8 cellular contexts compared by ENCODE assay signal in genomic region chr16:30091474-30092372, GRCh38.
DNase-seq lines count a peak whose midpoint lies in the region; ATAC-seq lines count a peak whose summit lies in the region.

Gene TBX6 (minus strand): TSS chr16:30091924. CDS start chr16:30091193, 731 bp downstream.

- ATAC-seq in GM19035 (IDR thresholded peaks at IDR 0.05; ENCODE audit: unreplicated experiment) = peak; percentile 61
- ATAC-seq in HG03342 (IDR thresholded peaks at IDR 0.05; ENCODE audit: unreplicated experiment) = peak; percentile 68

- DNase-seq in Ammon's horn (ENCODE audit: low spot score) (peak; percentile 95), NCI-H345 (lab: John Stamatoyannopoulos, UW) (peak; percentile 96), cerebellar cortex (ENCODE audit: low spot score) (peak; percentile 83), kidney glomerular epithelial cell (lab: John Stamatoyannopoulos, UW) (peak; percentile 79)
- DNase-seq in activated CD4-positive, CD25-positive, alpha-beta regulatory T cell treated with anti-CD3 and anti-CD28 coated beads, Interleukin-2, amount 50 U/mL, for 72 hours = peak; percentile 95
- DNase-seq in stimulated activated CD4-positive, alpha-beta T cell treated with anti-CD3 and anti-CD28 coated beads, Interleukin-15, amount 100 ng/mL, for 48 hours (ENCODE audit: low read depth in 2 of 2) = peak; percentile 89 to 93

Comparison
In these comparisons a context has a peak if more than half of its experiments do, and no peak if none do; other contexts are left out.
1. Peak in every context shown above with its lines: DNase-seq and ATAC-seq.